8 cellular contexts compared by ENCODE assay signal in genomic region chr3:45034612-45035252, GRCh38. TPM values are rescaled to one million over a fixed set of nuclear protein-coding genes. Genes with fewer than 3 reads are reported as not detected.
A peak's percentile ranks its signal among the peaks of the same experiment; 100 is the strongest.
DNase-seq lines count a peak whose midpoint lies in the region; ATAC-seq and FAIRE-seq lines count a peak whose summit lies in the region.

No MANE protein-coding gene starts in this region.

- ATAC-seq in HG02870 (IDR thresholded peaks at IDR 0.05; ENCODE audit: unreplicated experiment), result no peak

- no peak overlapping the region for H3K27ac Mint-ChIP-seq in activated CD4-positive, alpha-beta memory T cell treated with anti-CD3 and anti-CD28 coated beads for 36 hours

- DNase-seq in activated gamma-delta T cell treated with Interleukin-2 at 50 U/mL for 16 hours, result peak; percentile 16
- no peak for DNase-seq in activated gamma-delta T cell (lab: John Stamatoyannopoulos, UW)
- peak; percentile 62 for DNase-seq in activated CD4-positive, alpha-beta memory T cell treated with anti-CD3 and anti-CD28 coated beads for 36 hours
- peak; percentile 76 for DNase-seq in medulla oblongata (ENCODE audit: extremely low spot score)
- peak; percentile 19 for DNase-seq in urothelium cell line (ENCODE audit: low spot score)
- DNase-seq in NCI-H2081 (lab: John Stamatoyannopoulos, UW), result no peak
- DNase-seq in NCI-H2081 treated with DMSO at 0.1 percent for 48 hours (lab: John Stamatoyannopoulos, UW), result no peak

- intact Hi-C loops in activated CD4-positive, alpha-beta memory T cell treated with anti-CD3 and anti-CD28 coated beads for 36 hours (cut with micrococcal nuclease), result loop anchor here (5.0 to 10.0 kb wide), 2 partner anchors 193 to 310 kb away; partner anchors contain the start of gene TMEM158

- no peaks in the 10 kb centered on the region for H3K9me3 Mint-ChIP-seq in activated CD4-positive, alpha-beta memory T cell treated with anti-CD3 and anti-CD28 coated beads for 36 hours

- peaks cover 18% of the 10 kb centered on the region for H3K4me1 Mint-ChIP-seq in activated CD4-positive, alpha-beta memory T cell treated with anti-CD3 and anti-CD28 coated beads for 36 hours (ENCODE audit: low read depth)

- H3K27me3 Mint-ChIP-seq in activated CD4-positive, alpha-beta memory T cell treated with anti-CD3 and anti-CD28 coated beads for 36 hours, result peaks cover 25% of the 10 kb centered on the region

- no peak for FAIRE-seq in urothelium cell line (lab: Jason Lieb, UNC)

- H3K36me3 Mint-ChIP-seq in activated CD4-positive, alpha-beta memory T cell treated with anti-CD3 and anti-CD28 coated beads for 36 hours, result no peaks in the 10 kb centered on the region

- POLR2A ChIA-PET in activated CD4-positive, alpha-beta memory T cell treated with anti-CD3 and anti-CD28 coated beads for 36 hours (lab: Charles Lee), result interaction anchor here (0.5 kb wide), 1 partner anchor 176 kb away, joined by 3 read pairs; no protein-coding TSS in a partner anchor

- H3K4me3 Mint-ChIP-seq in activated CD4-positive, alpha-beta memory T cell treated with anti-CD3 and anti-CD28 coated beads for 36 hours, result no peak overlapping the region

- CTCF ChIA-PET in activated CD4-positive, alpha-beta memory T cell treated with anti-CD3 and anti-CD28 coated beads for 36 hours (lab: Charles Lee), result interaction anchor here (1.3 to 17.0 kb wide), 5 partner anchors 21 to 501 kb away, joined by 4 to 530 read pairs (median 10); no protein-coding TSS in a partner anchor

RNA-seq across cellular contexts. Expression of gene CLEC3B, which starts 8.6 kb away (rescaled TPM):
- not detected for total RNA-seq in activated CD4-positive, alpha-beta memory T cell treated with anti-CD3 and anti-CD28 coated beads for 36 hours

RNA-seq across cellular contexts. Expression of gene EXOSC7, which starts 58.7 kb away (rescaled TPM):
- total RNA-seq in activated CD4-positive, alpha-beta memory T cell treated with anti-CD3 and anti-CD28 coated beads for 36 hours, result 10 to 100 TPM; 55.7 to 62.2 TPM

RNA-seq across cellular contexts. Expression of gene ZDHHC3, which starts 58.8 kb away (rescaled TPM):
- total RNA-seq in activated CD4-positive, alpha-beta memory T cell treated with anti-CD3 and anti-CD28 coated beads for 36 hours, result 10 to 100 TPM; 26.9 to 34.8 TPM

Comparison
In these comparisons a context has a peak if more than half of its experiments do, and no peak if none do; other contexts are left out.
1. DNase-seq: peak in activated gamma-delta T cell treated with Interleukin-2 at 50 U/mL for 16 hours (single experiment), activated CD4-positive, alpha-beta memory T cell treated with anti-CD3 and anti-CD28 coated beads for 36 hours (single experiment), medulla oblongata (single experiment) and urothelium cell line (single experiment); none in activated gamma-delta T cell (single experiment), NCI-H2081 (0 of 2) and NCI-H2081 treated with DMSO at 0.1 percent for 48 hours (single experiment).